ENCODE assay signal across 8 cellular contexts in the genomic region with DNA sequence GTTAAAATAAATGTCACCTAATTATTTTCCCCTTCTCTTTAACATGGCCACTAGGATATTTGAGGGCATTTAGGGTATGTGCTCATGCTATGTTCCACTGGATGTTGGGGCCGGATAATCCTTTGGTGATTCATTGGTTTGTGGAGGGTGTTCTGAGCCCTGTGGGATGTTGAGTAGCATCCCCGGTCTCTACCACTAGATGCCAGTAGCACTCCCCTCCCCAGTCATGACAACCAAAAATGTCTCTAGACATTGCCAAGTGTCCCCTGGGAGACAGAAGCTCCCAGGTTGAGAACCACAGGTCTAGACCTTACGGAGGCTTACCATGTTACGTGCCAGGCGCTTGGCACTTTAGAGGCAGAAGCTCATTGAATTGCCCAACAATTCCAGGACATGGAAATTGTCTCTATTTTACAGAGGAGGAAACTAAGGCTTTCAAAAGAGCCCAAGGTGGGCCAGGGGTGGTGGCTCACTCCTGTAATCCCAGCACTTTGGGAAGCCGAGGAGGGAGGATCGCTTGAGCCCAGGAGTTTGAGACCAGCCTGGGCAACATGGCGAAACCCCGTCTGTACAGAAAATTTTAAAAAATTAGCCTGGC. TPM values are rescaled to one million over a fixed set of nuclear protein-coding genes. Genes with fewer than 3 reads are reported as not detected.
DNase-seq lines count a peak whose midpoint lies in the region; ATAC-seq, FAIRE-seq and TF ChIP-seq lines count a peak whose summit lies in the region.

No MANE protein-coding gene starts in this region.

- H3K9me3 Mint-ChIP-seq in activated CD4-positive, alpha-beta T cell treated with anti-CD3 and anti-CD28 coated beads, Interleukin-2, amount 10 ng/mL, durations not matched to agents 24 days and 14 days = no peaks in the 10 kb centered on the region

- intact Hi-C loops in activated CD4-positive, alpha-beta T cell treated with anti-CD3 and anti-CD28 coated beads, Interleukin-2, amount 10 ng/mL, durations not matched to agents 24 days and 14 days (cut with micrococcal nuclease) = loop anchor here (5.0 kb wide), 1 partner anchor 77 kb away; no protein-coding TSS in a partner anchor
- intact Hi-C loops in endothelial cell of umbilical vein (cut with micrococcal nuclease) = loop anchor here (1.0 to 5.0 kb wide), 5 partner anchors 19 to 217 kb away; no protein-coding TSS in a partner anchor

- no peak overlapping the region for H3K27ac Mint-ChIP-seq in activated CD4-positive, alpha-beta T cell treated with anti-CD3 and anti-CD28 coated beads, Interleukin-2, amount 10 ng/mL, durations not matched to agents 24 days and 14 days

- H3K27me3 ChIP-seq in endothelial cell of umbilical vein (ENCODE audit: control insufficient read depth in 2 of 2, insufficient read depth in 2 of 2, low read length in 2 of 2) (no peaks in the 10 kb centered on the region), osteoblast (ENCODE audit: insufficient read depth, low read length) (no peaks in the 10 kb centered on the region)

- H3K79me2 ChIP-seq in endothelial cell of umbilical vein (ENCODE audit: control insufficient read depth, insufficient read depth, low read length) = no peaks in the 10 kb centered on the region
- H3K79me2 ChIP-seq in osteoblast (ENCODE audit: insufficient read depth, low read length) = no peaks in the 10 kb centered on the region

- no peak for TF ChIP-seq POLR2A in endothelial cell of umbilical vein (IDR thresholded peaks at IDR 0.05; ENCODE audit: low read depth, low read length)

- BruUV-seq in endothelial cell of umbilical vein (replicated peaks; lab: Mats Ljungman, UMichigan) = no TSS peak

- H3K4me1 ChIP-seq in endothelial cell of umbilical vein (ENCODE audit: control insufficient read depth, extremely low read depth, insufficient read depth, low read length) (peaks cover 18% of the 10 kb centered on the region), osteoblast (ENCODE audit: insufficient read depth, low read length) (no peaks in the 10 kb centered on the region)

- H3K27ac ChIP-seq in endothelial cell of umbilical vein (ENCODE audit: insufficient read depth, low read depth, low read length) (no peak overlapping the region), osteoblast (ENCODE audit: low read depth, low read length) (no peak overlapping the region)

- H3K4me1 Mint-ChIP-seq in activated CD4-positive, alpha-beta T cell treated with anti-CD3 and anti-CD28 coated beads, Interleukin-2, amount 10 ng/mL, durations not matched to agents 24 days and 14 days = no peaks in the 10 kb centered on the region

- peaks cover 14% of the 10 kb centered on the region for H3K27me3 Mint-ChIP-seq in activated CD4-positive, alpha-beta T cell treated with anti-CD3 and anti-CD28 coated beads, Interleukin-2, amount 10 ng/mL, durations not matched to agents 24 days and 14 days

- TF ChIP-seq CTCF in endothelial cell of umbilical vein (IDR thresholded peaks at IDR 0.05; ENCODE audit: extremely low read depth in 1 of 2, insufficient read depth in 1 of 2, low read depth in 1 of 2, low read length in 2 of 2) (peak; percentile 72 to 81), osteoblast (IDR thresholded peaks at IDR 0.05; ENCODE audit: extremely low read depth, low read depth, low read length) (peak; percentile 92)

- DNase-seq in activated CD4-positive, alpha-beta T cell treated with anti-CD3 and anti-CD28 coated beads, Interleukin-2, amount 10 ng/mL, durations not matched to agents 24 days and 14 days = peak; percentile 78
- DNase-seq in activated CD4-positive, alpha-beta T cell treated with anti-CD3 and anti-CD28 coated beads for 1 hour = no peak
- peak; percentile 83 for DNase-seq in KBM-7
- peak; percentile 62 for DNase-seq in endothelial cell of umbilical vein (ENCODE audit: low read depth, low spot score)
- DNase-seq in osteoblast (ENCODE audit: insufficient read length, low spot score, missing footprints) = peak; percentile 99

- no peak overlapping the region for H2AFZ ChIP-seq in endothelial cell of umbilical vein (ENCODE audit: low read depth, low read length)
- H2AFZ ChIP-seq in osteoblast (ENCODE audit: low read length) = no peak overlapping the region

- in situ Hi-C loops in KBM-7 (cut with MboI; ENCODE audit: low pct_unique_long_range_greater_than_20kb, low sequenced_read_pairs) = no loop called here

- H4K20me1 ChIP-seq in endothelial cell of umbilical vein (replicated peaks; ENCODE audit: control insufficient read depth, extremely low read depth, insufficient read depth, low read length) = no peaks in the 10 kb centered on the region
- no peaks in the 10 kb centered on the region for H4K20me1 ChIP-seq in osteoblast (ENCODE audit: insufficient read depth, low read length)

- no peaks in the 10 kb centered on the region for H3K9me3 ChIP-seq in endothelial cell of umbilical vein (replicated peaks; ENCODE audit: control insufficient read depth, insufficient read depth, low read length)
- H3K9me3 ChIP-seq in osteoblast (ENCODE audit: low read depth, low read length) = no peaks in the 10 kb centered on the region

- CTCF ChIA-PET in endothelial cell of umbilical vein (lab: Charles Lee) = interaction anchor here (0.7 to 5.7 kb wide), 10 partner anchors 11 to 216 kb away, joined by 3 to 116 read pairs (median 6); a partner anchor contains a TSS

- ATAC-seq in SK-N-SH treated with all-trans-retinoic acid at 6 μM for 48 hours (peak; percentile 91), HG03196 (IDR thresholded peaks at IDR 0.05; ENCODE audit: unreplicated experiment) (no peak), GM21825 (IDR thresholded peaks at IDR 0.05; ENCODE audit: unreplicated experiment) (no peak)

- no peak overlapping the region for H3K4me3 Mint-ChIP-seq in activated CD4-positive, alpha-beta T cell treated with anti-CD3 and anti-CD28 coated beads, Interleukin-2, amount 10 ng/mL, durations not matched to agents 24 days and 14 days

- H3K9me1 ChIP-seq in endothelial cell of umbilical vein (replicated peaks; ENCODE audit: control insufficient read depth, extremely low read depth, insufficient read depth, low read length) = no peaks in the 10 kb centered on the region

- no peak overlapping the region for H3K9ac ChIP-seq in endothelial cell of umbilical vein (replicated peaks; ENCODE audit: extremely low read depth, insufficient read depth, low read length)

- H3K4me2 ChIP-seq in endothelial cell of umbilical vein (ENCODE audit: insufficient read depth, low read length) (no peak overlapping the region), osteoblast (ENCODE audit: insufficient read depth, low read length) (no peak overlapping the region)

- H3K36me3 Mint-ChIP-seq in activated CD4-positive, alpha-beta T cell treated with anti-CD3 and anti-CD28 coated beads, Interleukin-2, amount 10 ng/mL, durations not matched to agents 24 days and 14 days (ENCODE audit: low read depth) = no peaks in the 10 kb centered on the region

- FAIRE-seq in endothelial cell of umbilical vein (lab: Jason Lieb, UNC) = peak; percentile 95

- H3K36me3 ChIP-seq in endothelial cell of umbilical vein (ENCODE audit: control insufficient read depth in 2 of 2, extremely low read depth in 1 of 2, insufficient read depth in 2 of 2, low read length in 2 of 2) (no peaks in the 10 kb centered on the region), osteoblast (ENCODE audit: insufficient read depth, low read length) (no peaks in the 10 kb centered on the region)

- POLR2A ChIA-PET in endothelial cell of umbilical vein (lab: Charles Lee) = no interaction called here

- dilution Hi-C loops in endothelial cell of umbilical vein (cut with MboI; ENCODE audit: extremely low pct_ligation_motif_present, low sequenced_read_pairs) = no loop called here

- H3K4me3 ChIP-seq in endothelial cell of umbilical vein (replicated peaks in 1 of 3; ENCODE audit: insufficient read depth in 1 of 3, low read depth in 1 of 3, low read length in 3 of 3) (no peak overlapping the region), osteoblast (ENCODE audit: insufficient read depth, low read length) (no peak overlapping the region)

RNA-seq across cellular contexts. Expression of a gene that starts 14.1 kb away (rescaled TPM):
- not detected in 2 replicates for total RNA-seq in activated CD4-positive, alpha-beta T cell treated with anti-CD3 and anti-CD28 coated beads, Interleukin-2, amount 10 ng/mL, durations not matched to agents 24 days and 14 days
- total RNA-seq in endothelial cell of umbilical vein (1.2 and 1.9 TPM in 2 replicates), osteoblast (0.88 and 1.1 TPM in 2 replicates)
- polyA plus RNA-seq in endothelial cell of umbilical vein = 0.60 and 0.66 TPM in 2 replicates
- 0.27 and 0.38 TPM in 2 replicates for polyA plus RNA-seq in endothelial cell of umbilical vein (2011; cell fraction: cytosol; rRNA removed)
- polyA plus RNA-seq in endothelial cell of umbilical vein (2011; cell fraction: nucleus; rRNA removed) = 3.5 and 4.2 TPM in 2 replicates
- 2.0 and 2.5 TPM in 2 replicates for polyA plus RNA-seq in endothelial cell of umbilical vein (2012)
- polyA minus RNA-seq in endothelial cell of umbilical vein = 0.25 and 4.7 TPM in 2 replicates
- polyA minus RNA-seq in endothelial cell of umbilical vein (2011; cell fraction: cytosol; rRNA and poly(A)+ RNA removed) = not detected
- 1.4 and 1.7 TPM in 2 replicates for polyA minus RNA-seq in endothelial cell of umbilical vein (2011; cell fraction: nucleus; rRNA and poly(A)+ RNA removed)

RNA-seq across cellular contexts. Expression of a gene that starts 17.6 kb away (rescaled TPM):
- 0.89 and 1.3 TPM in 2 replicates for total RNA-seq in activated CD4-positive, alpha-beta T cell treated with anti-CD3 and anti-CD28 coated beads, Interleukin-2, amount 10 ng/mL, durations not matched to agents 24 days and 14 days
- total RNA-seq in endothelial cell of umbilical vein (10.4 and 13.3 TPM in 2 replicates), osteoblast (19.7 and 23.5 TPM in 2 replicates)
- 30.1 and 37.2 TPM in 2 replicates for polyA plus RNA-seq in endothelial cell of umbilical vein
- 11.2 and 17.3 TPM in 2 replicates for polyA plus RNA-seq in endothelial cell of umbilical vein (2011; cell fraction: cytosol; rRNA removed)
- polyA plus RNA-seq in endothelial cell of umbilical vein (2011; cell fraction: nucleus; rRNA removed) = 15.5 and 18.9 TPM in 2 replicates
- polyA plus RNA-seq in endothelial cell of umbilical vein (2012) = 26.1 and 56.4 TPM in 2 replicates
- polyA minus RNA-seq in endothelial cell of umbilical vein = 2.1 and 2.9 TPM in 2 replicates
- not detected for polyA minus RNA-seq in endothelial cell of umbilical vein (2011; cell fraction: cytosol; rRNA and poly(A)+ RNA removed)
- polyA minus RNA-seq in endothelial cell of umbilical vein (2011; cell fraction: nucleus; rRNA and poly(A)+ RNA removed) = 2.5 and 3.4 TPM in 2 replicates

RNA-seq across cellular contexts. Expression of a gene that starts 56.3 kb away (rescaled TPM):
- 0.98 TPM in 1 of 2 replicates, not detected in the other for total RNA-seq in activated CD4-positive, alpha-beta T cell treated with anti-CD3 and anti-CD28 coated beads, Interleukin-2, amount 10 ng/mL, durations not matched to agents 24 days and 14 days
- total RNA-seq in endothelial cell of umbilical vein (1.1 and 2.5 TPM in 2 replicates), osteoblast (not detected in 2 replicates)
- polyA plus RNA-seq in endothelial cell of umbilical vein = 0.79 and 2.1 TPM in 2 replicates
- 0.25 and 0.69 TPM in 2 replicates for polyA plus RNA-seq in endothelial cell of umbilical vein (2011; cell fraction: cytosol; rRNA removed)
- polyA plus RNA-seq in endothelial cell of umbilical vein (2011; cell fraction: nucleus; rRNA removed) = not detected in 2 replicates
- polyA plus RNA-seq in endothelial cell of umbilical vein (2012) = 1.3 and 3.0 TPM in 2 replicates
- 0.57 TPM in 1 of 2 replicates, not detected in the other for polyA minus RNA-seq in endothelial cell of umbilical vein
- not detected for polyA minus RNA-seq in endothelial cell of umbilical vein (2011; cell fraction: cytosol; rRNA and poly(A)+ RNA removed)
- not detected in 2 replicates for polyA minus RNA-seq in endothelial cell of umbilical vein (2011; cell fraction: nucleus; rRNA and poly(A)+ RNA removed)
